ENCODE assay signal across 1 cellular context in the genomic region with DNA sequence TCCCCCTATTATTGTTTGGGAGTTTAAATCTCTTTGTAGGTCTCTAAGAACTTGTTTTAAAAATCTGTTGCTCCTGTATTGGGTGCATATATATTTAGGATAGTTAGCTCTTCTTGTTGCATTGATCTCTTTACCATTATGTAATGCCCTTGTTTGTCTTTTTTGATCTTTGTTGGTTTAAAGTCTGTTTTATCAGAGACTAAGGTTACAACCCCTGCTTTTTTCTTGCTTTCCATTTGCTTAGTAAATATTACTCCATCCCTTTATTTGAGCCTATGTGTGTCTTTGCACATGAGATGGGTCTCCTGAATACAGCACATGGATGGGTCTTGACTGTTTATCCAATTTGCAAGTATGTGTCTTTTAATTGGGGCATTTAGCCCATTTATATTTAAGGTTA.
A peak's percentile ranks its signal among the peaks of the same experiment; 100 is the strongest.
TF ChIP-seq lines count a peak whose summit lies in the region.
"Not testable (repeated sequence)": the region's sequence is repeated elsewhere in the genome, so short reads cannot be mapped to it uniquely, and the experiment has no call there.

No MANE protein-coding gene starts in this region.

TF ChIP-seq in HepG2, 621 proteins besides CTCF, POLR2A, EP300 and RAD21 (continued from another document and continues in another):
- peak; percentile 48; the same call in 1 of the 2 replicates for TF ChIP-seq AHDC1 (CRISPR knock-in tag; IDR thresholded peaks at IDR 0.05; ENCODE audit: borderline replicate concordance)
- peak; percentile 77 for TF ChIP-seq FOXA3 (CRISPR knock-in tag; IDR thresholded peaks at IDR 0.05)
- TF ChIP-seq ARID5B (CRISPR knock-in tag; IDR thresholded peaks at IDR 0.05): peak; percentile 52
- TF ChIP-seq HDAC2 (CRISPR knock-in tag; IDR thresholded peaks at IDR 0.05): peak; percentile 43; the same call in 1 of the 2 replicates
- TF ChIP-seq GATAD2A (CRISPR knock-in tag; IDR thresholded peaks at IDR 0.05): peak; percentile 51; the same call in 1 of the 2 replicates
- TF ChIP-seq, protein P1, sequence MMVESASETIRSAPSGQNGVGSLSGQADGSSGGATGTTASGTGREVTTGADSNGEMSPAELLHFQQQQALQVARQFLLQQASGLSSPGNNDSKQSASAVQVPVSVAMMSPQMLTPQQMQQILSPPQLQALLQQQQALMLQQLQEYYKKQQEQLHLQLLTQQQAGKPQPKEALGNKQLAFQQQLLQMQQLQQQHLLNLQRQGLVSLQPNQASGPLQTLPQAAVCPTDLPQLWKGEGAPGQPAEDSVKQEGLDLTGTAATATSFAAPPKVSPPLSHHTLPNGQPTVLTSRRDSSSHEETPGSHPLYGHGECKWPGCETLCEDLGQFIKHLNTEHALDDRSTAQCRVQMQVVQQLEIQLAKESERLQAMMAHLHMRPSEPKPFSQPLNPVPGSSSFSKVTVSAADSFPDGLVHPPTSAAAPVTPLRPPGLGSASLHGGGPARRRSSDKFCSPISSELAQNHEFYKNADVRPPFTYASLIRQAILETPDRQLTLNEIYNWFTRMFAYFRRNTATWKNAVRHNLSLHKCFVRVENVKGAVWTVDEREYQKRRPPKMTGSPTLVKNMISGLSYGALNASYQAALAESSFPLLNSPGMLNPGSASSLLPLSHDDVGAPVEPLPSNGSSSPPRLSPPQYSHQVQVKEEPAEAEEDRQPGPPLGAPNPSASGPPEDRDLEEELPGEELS (CRISPR knock-in tag; IDR thresholded peaks at IDR 0.05): peak; percentile 36; the same call in 1 of the 2 replicates
- TF ChIP-seq NR2F1 (CRISPR knock-in tag; IDR thresholded peaks at IDR 0.05): peak in 1 of 2 experiments; percentile 50; a peak in 1 of 4 replicates
- 0 out of 2 replicates have a peak, but pooled peaks have one; percentile 20 for TF ChIP-seq TARDBP (CRISPR knock-in tag; IDR thresholded peaks at IDR 0.05)
- TF ChIP-seq, protein P2, sequence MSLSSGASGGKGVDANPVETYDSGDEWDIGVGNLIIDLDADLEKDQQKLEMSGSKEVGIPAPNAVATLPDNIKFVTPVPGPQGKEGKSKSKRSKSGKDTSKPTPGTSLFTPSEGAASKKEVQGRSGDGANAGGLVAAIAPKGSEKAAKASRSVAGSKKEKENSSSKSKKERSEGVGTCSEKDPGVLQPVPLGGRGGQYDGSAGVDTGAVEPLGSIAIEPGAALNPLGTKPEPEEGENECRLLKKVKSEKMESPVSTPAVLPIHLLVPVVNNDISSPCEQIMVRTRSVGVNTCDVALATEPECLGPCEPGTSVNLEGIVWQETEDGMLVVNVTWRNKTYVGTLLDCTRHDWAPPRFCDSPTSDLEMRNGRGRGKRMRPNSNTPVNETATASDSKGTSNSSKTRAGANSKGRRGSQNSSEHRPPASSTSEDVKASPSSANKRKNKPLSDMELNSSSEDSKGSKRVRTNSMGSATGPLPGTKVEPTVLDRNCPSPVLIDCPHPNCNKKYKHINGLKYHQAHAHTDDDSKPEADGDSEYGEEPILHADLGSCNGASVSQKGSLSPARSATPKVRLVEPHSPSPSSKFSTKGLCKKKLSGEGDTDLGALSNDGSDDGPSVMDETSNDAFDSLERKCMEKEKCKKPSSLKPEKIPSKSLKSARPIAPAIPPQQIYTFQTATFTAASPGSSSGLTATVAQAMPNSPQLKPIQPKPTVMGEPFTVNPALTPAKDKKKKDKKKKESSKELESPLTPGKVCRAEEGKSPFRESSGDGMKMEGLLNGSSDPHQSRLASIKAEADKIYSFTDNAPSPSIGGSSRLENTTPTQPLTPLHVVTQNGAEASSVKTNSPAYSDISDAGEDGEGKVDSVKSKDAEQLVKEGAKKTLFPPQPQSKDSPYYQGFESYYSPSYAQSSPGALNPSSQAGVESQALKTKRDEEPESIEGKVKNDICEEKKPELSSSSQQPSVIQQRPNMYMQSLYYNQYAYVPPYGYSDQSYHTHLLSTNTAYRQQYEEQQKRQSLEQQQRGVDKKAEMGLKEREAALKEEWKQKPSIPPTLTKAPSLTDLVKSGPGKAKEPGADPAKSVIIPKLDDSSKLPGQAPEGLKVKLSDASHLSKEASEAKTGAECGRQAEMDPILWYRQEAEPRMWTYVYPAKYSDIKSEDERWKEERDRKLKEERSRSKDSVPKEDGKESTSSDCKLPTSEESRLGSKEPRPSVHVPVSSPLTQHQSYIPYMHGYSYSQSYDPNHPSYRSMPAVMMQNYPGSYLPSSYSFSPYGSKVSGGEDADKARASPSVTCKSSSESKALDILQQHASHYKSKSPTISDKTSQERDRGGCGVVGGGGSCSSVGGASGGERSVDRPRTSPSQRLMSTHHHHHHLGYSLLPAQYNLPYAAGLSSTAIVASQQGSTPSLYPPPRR (CRISPR knock-in tag; IDR thresholded peaks at IDR 0.05; ENCODE audit: borderline replicate concordance): peak; percentile 83; the same call in 1 of the 2 replicates
- TF ChIP-seq SIX1 (CRISPR knock-in tag; IDR thresholded peaks at IDR 0.05; ENCODE audit: borderline replicate concordance): peak; percentile 56; the same call in 1 of the 2 replicates
- peak; percentile 18; the same call in 1 of the 2 replicates for TF ChIP-seq HNF4A (CRISPR knock-in tag; IDR thresholded peaks at IDR 0.05)
- TF ChIP-seq ISL2 (CRISPR knock-in tag; IDR thresholded peaks at IDR 0.05): peak; percentile 85
- TF ChIP-seq, protein P3, sequence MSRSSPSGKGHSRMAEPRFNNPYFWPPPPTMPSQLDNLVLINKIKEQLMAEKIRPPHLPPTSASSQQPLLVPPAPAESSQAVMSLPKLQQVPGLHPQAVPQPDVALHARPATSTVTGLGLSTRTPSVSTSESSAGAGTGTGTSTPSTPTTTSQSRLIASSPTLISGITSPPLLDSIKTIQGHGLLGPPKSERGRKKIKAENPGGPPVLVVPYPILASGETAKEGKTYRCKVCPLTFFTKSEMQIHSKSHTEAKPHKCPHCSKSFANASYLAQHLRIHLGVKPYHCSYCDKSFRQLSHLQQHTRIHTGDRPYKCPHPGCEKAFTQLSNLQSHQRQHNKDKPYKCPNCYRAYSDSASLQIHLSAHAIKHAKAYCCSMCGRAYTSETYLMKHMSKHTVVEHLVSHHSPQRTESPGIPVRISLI (CRISPR knock-in tag; IDR thresholded peaks at IDR 0.05; ENCODE audit: borderline replicate concordance): peak; percentile 80; the same call in 1 of the 2 replicates
- peak; percentile 54; the same call in 1 of the 2 replicates for TF ChIP-seq ZNF503 (CRISPR knock-in tag; IDR thresholded peaks at IDR 0.05)
- TF ChIP-seq, protein P4, sequence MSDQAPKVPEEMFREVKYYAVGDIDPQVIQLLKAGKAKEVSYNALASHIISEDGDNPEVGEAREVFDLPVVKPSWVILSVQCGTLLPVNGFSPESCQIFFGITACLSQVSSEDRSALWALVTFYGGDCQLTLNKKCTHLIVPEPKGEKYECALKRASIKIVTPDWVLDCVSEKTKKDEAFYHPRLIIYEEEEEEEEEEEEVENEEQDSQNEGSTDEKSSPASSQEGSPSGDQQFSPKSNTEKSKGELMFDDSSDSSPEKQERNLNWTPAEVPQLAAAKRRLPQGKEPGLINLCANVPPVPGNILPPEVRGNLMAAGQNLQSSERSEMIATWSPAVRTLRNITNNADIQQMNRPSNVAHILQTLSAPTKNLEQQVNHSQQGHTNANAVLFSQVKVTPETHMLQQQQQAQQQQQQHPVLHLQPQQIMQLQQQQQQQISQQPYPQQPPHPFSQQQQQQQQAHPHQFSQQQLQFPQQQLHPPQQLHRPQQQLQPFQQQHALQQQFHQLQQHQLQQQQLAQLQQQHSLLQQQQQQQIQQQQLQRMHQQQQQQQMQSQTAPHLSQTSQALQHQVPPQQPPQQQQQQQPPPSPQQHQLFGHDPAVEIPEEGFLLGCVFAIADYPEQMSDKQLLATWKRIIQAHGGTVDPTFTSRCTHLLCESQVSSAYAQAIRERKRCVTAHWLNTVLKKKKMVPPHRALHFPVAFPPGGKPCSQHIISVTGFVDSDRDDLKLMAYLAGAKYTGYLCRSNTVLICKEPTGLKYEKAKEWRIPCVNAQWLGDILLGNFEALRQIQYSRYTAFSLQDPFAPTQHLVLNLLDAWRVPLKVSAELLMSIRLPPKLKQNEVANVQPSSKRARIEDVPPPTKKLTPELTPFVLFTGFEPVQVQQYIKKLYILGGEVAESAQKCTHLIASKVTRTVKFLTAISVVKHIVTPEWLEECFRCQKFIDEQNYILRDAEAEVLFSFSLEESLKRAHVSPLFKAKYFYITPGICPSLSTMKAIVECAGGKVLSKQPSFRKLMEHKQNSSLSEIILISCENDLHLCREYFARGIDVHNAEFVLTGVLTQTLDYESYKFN (CRISPR knock-in tag; conservative IDR thresholded peaks at IDR 0.05): peak; percentile 50
- TF ChIP-seq RARA (CRISPR knock-in tag; IDR thresholded peaks at IDR 0.05): peak; percentile 62
- peak; percentile 14; the same call in 1 of the 2 replicates for TF ChIP-seq MIXL1 (CRISPR knock-in tag; IDR thresholded peaks at IDR 0.05)
- not testable (repeated sequence) for TF ChIP-seq SOX13 (IDR thresholded peaks at IDR 0.05)
- peak in 1 of 2 experiments; percentile 50; a peak in 1 of 4 replicates for TF ChIP-seq SOX13 (CRISPR knock-in tag; conservative IDR thresholded peaks at IDR 0.05 in 1 of 2, IDR thresholded peaks at IDR 0.05 in 1 of 2)
- TF ChIP-seq NCOA2 (CRISPR knock-in tag; IDR thresholded peaks at IDR 0.05): 0 out of 2 replicates have a peak, but pooled peaks have one; percentile 55
- peak; percentile 53; the same call in 1 of the 2 replicates for TF ChIP-seq FOXJ3 (CRISPR knock-in tag; IDR thresholded peaks at IDR 0.05; ENCODE audit: borderline replicate concordance)
- TF ChIP-seq NR2F2 (IDR thresholded peaks at IDR 0.05; ENCODE audit: borderline replicate concordance, low read depth): peak; percentile 76
- TF ChIP-seq TBX3 (IDR thresholded peaks at IDR 0.05; ENCODE audit: borderline replicate concordance): peak; percentile 46; the same call in 1 of the 2 replicates
- TF ChIP-seq TCF7 (IDR thresholded peaks at IDR 0.05; ENCODE audit: low read depth): peak; percentile 77
- peak; percentile 79 for TF ChIP-seq ONECUT2 (CRISPR knock-in tag; IDR thresholded peaks at IDR 0.05)
- 0 out of 2 replicates have a peak, but pooled peaks have one; percentile 28 for TF ChIP-seq HDAC1 (CRISPR knock-in tag; IDR thresholded peaks at IDR 0.05)
